8 cellular contexts compared by ENCODE assay signal in genomic region chr7:156922304-156922703, GRCh38. TPM values are rescaled to one million over a fixed set of nuclear protein-coding genes. Genes with fewer than 3 reads are reported as not detected.
DNase-seq lines count a peak whose midpoint lies in the region; ATAC-seq and TF ChIP-seq lines count a peak whose summit lies in the region.
"Not testable (repeated sequence)": the region's sequence is repeated elsewhere in the genome, so short reads cannot be mapped to it uniquely, and the experiment has no call there.

No MANE protein-coding gene starts in this region.

- ATAC-seq in upper lobe of right lung: not testable (repeated sequence)

- H3K9me3 ChIP-seq in CD4-positive, alpha-beta memory T cell (ENCODE audit: control insufficient read depth in 1 of 2, low read length in 2 of 2); OCI-LY7 (ENCODE audit: low read length); endodermal cell (ENCODE audit: control insufficient read depth, low read length); trophoblast cell (ENCODE audit: insufficient read depth, low read depth, low read length); upper lobe of right lung: not testable (repeated sequence)

- H3K27me3 Mint-ChIP-seq in CD4-positive, alpha-beta memory T cell: peaks cover 6 to 14% of the 10 kb centered on the region in 2 donors
- peaks cover 30% of the 10 kb centered on the region for H3K27me3 Mint-ChIP-seq in activated CD4-positive, alpha-beta T cell treated with anti-CD3 and anti-CD28 coated beads, Interleukin-2, amount 10 ng/mL, durations not matched to agents 24 days and 14 days
- H3K27me3 Mint-ChIP-seq in activated T-cell treated with anti-CD3 and anti-CD28 coated beads, Interleukin-2, amount 50 U/mL, for 24 hours: peaks cover 19% of the 10 kb centered on the region
- not testable (repeated sequence) for H3K27me3 Mint-ChIP-seq in activated naive CD8-positive, alpha-beta T cell; endodermal cell (ENCODE audit: insufficient read depth)

- not testable (repeated sequence) for H3K36me3 Mint-ChIP-seq in CD4-positive, alpha-beta memory T cell; activated CD4-positive, alpha-beta T cell treated with anti-CD3 and anti-CD28 coated beads, Interleukin-2, amount 10 ng/mL, durations not matched to agents 24 days and 14 days (ENCODE audit: low read depth); activated T-cell treated with anti-CD3 and anti-CD28 coated beads, Interleukin-2, amount 50 U/mL, for 24 hours (ENCODE audit: low read depth); activated naive CD8-positive, alpha-beta T cell; endodermal cell (ENCODE audit: low read depth)

- peaks cover 25% of the 10 kb centered on the region for H3K4me1 ChIP-seq in CD4-positive, alpha-beta memory T cell (ENCODE audit: insufficient read depth, low read length)
- H3K4me1 ChIP-seq in OCI-LY7 (ENCODE audit: insufficient read depth, low read length, poor library complexity, severe bottlenecking): peaks cover 42% of the 10 kb centered on the region
- not testable (repeated sequence) for H3K4me1 ChIP-seq in endodermal cell (ENCODE audit: control insufficient read depth, insufficient read depth, low read length); upper lobe of right lung
- H3K4me1 ChIP-seq in trophoblast cell (ENCODE audit: control insufficient read depth in 1 of 2, insufficient read depth in 2 of 2, low read length in 2 of 2): peaks cover 9 to 19% of the 10 kb centered on the region in 2 experiments

- CTCF ChIA-PET in CD4-positive, alpha-beta memory T cell (lab: Charles Lee; ENCODE audit: partially characterized antibody); OCI-LY7 (lab: Charles Lee; ENCODE audit: unreplicated experiment): not testable (repeated sequence)

- peak overlapping the region; percentile 13 for H2BK12ac ChIP-seq in trophoblast cell (ENCODE audit: low read length)

- POLR2A ChIA-PET in CD4-positive, alpha-beta memory T cell (lab: Charles Lee; ENCODE audit: partially characterized antibody): interaction anchor here (0.5 to 2.2 kb wide), 4 partner anchors 27 to 416 kb away, joined by 3 to 10 read pairs (median 4); partner anchors contain the start of gene NOM1
- POLR2A ChIA-PET in OCI-LY7 (lab: Charles Lee): interaction anchor here (0.7 to 1.3 kb wide), 2 partner anchors 25 to 816 kb away, joined by 3 to 5 read pairs; no protein-coding TSS in a partner anchor

- H2AFZ ChIP-seq in OCI-LY7 (ENCODE audit: low read length); trophoblast cell (ENCODE audit: insufficient read depth, low read length, poor library complexity): not testable (repeated sequence)

- not testable (repeated sequence) for H4K20me1 ChIP-seq in OCI-LY7 (ENCODE audit: insufficient read depth, low read length)

- H3K4me2 ChIP-seq in OCI-LY7 (ENCODE audit: low read length): peak overlapping the region; percentile 23; the same call in 1 of the 2 replicates
- not testable (repeated sequence) for H3K4me2 ChIP-seq in trophoblast cell (ENCODE audit: low read length)

- H3K9me2 ChIP-seq in OCI-LY7 (ENCODE audit: insufficient read depth, low read length): not testable (repeated sequence)

- H3K27ac ChIP-seq in CD4-positive, alpha-beta memory T cell (ENCODE audit: low read depth, low read length); endodermal cell (ENCODE audit: low read depth, low read length); trophoblast cell (ENCODE audit: low read depth, low read length); upper lobe of right lung: not testable (repeated sequence)
- H3K27ac ChIP-seq in OCI-LY7 (ENCODE audit: low read depth, low read length, poor library complexity, severe bottlenecking): peak overlapping the region; percentile 62

- peaks cover 14 to 52% (median 33%) of the 10 kb centered on the region in 4 donors for H3K4me1 Mint-ChIP-seq in CD4-positive, alpha-beta memory T cell
- H3K4me1 Mint-ChIP-seq in activated CD4-positive, alpha-beta T cell treated with anti-CD3 and anti-CD28 coated beads, Interleukin-2, amount 10 ng/mL, durations not matched to agents 24 days and 14 days: peaks cover 35% of the 10 kb centered on the region
- peaks cover 57% of the 10 kb centered on the region for H3K4me1 Mint-ChIP-seq in activated T-cell treated with anti-CD3 and anti-CD28 coated beads, Interleukin-2, amount 50 U/mL, for 24 hours (ENCODE audit: low read depth)
- H3K4me1 Mint-ChIP-seq in activated naive CD8-positive, alpha-beta T cell (ENCODE audit: low read depth): peaks cover 31% of the 10 kb centered on the region
- not testable (repeated sequence) for H3K4me1 Mint-ChIP-seq in endodermal cell

- not testable (repeated sequence) for H3K18ac ChIP-seq in trophoblast cell (ENCODE audit: low read length)

- H4K12ac ChIP-seq in trophoblast cell (ENCODE audit: low read depth, low read length): not testable (repeated sequence)

- not testable (repeated sequence) for DNase-seq in CD4-positive, alpha-beta memory T cell; OCI-LY7 (ENCODE audit: low spot score); activated CD4-positive, alpha-beta T cell treated with anti-CD3 and anti-CD28 coated beads, Interleukin-2, amount 10 ng/mL, durations not matched to agents 24 days and 14 days; activated T-cell treated with anti-CD3 and anti-CD28 coated beads, Interleukin-2, amount 50 U/mL, for 24 hours; trophoblast cell
- DNase-seq in endodermal cell (peak; percentile 30), upper lobe of right lung (peak; percentile 19)

- H3K4me3 ChIP-seq in CD4-positive, alpha-beta memory T cell (ENCODE audit: low read length in 2 of 2): peak overlapping the region in 1 of 2 donors; percentile 26
- not testable (repeated sequence) for H3K4me3 ChIP-seq in OCI-LY7 (ENCODE audit: low read depth, low read length, poor library complexity, severe bottlenecking); endodermal cell (ENCODE audit: low read length); trophoblast cell (ENCODE audit: low read depth, low read length); upper lobe of right lung

- H4K8ac ChIP-seq in trophoblast cell (ENCODE audit: low read depth, low read length): not testable (repeated sequence)

- H3K4me3 Mint-ChIP-seq in CD4-positive, alpha-beta memory T cell: peak overlapping the region in 7 of 8 donors; percentile 68 to 80 (median 75)
- H3K4me3 Mint-ChIP-seq in activated CD4-positive, alpha-beta T cell treated with anti-CD3 and anti-CD28 coated beads, Interleukin-2, amount 10 ng/mL, durations not matched to agents 24 days and 14 days: peak overlapping the region; percentile 72
- H3K4me3 Mint-ChIP-seq in activated T-cell treated with anti-CD3 and anti-CD28 coated beads, Interleukin-2, amount 50 U/mL, for 24 hours: peak overlapping the region; percentile 12
- H3K4me3 Mint-ChIP-seq in activated naive CD8-positive, alpha-beta T cell: peak overlapping the region; percentile 73
- not testable (repeated sequence) for H3K4me3 Mint-ChIP-seq in endodermal cell

- H3K27me3 ChIP-seq in CD4-positive, alpha-beta memory T cell (ENCODE audit: insufficient read depth, low read length): peaks cover 12% of the 10 kb centered on the region
- H3K27me3 ChIP-seq in endodermal cell (ENCODE audit: control insufficient read depth, insufficient read depth, low read length, poor library complexity, severe bottlenecking); trophoblast cell (ENCODE audit: insufficient read depth, low read length); upper lobe of right lung: not testable (repeated sequence)

- not testable (repeated sequence) for H3K4ac ChIP-seq in trophoblast cell (ENCODE audit: low read depth, low read length)

- H3K79me1 ChIP-seq in trophoblast cell (ENCODE audit: low read length): not testable (repeated sequence)

- H3K14ac ChIP-seq in trophoblast cell (ENCODE audit: low read length): not testable (repeated sequence)

- not testable (repeated sequence) for BruUV-seq in OCI-LY7 (replicated peaks; lab: Mats Ljungman, UMichigan)

- intact Hi-C loops in CD4-positive, alpha-beta memory T cell (cut with micrococcal nuclease): loop anchor here (2.0 kb wide), 2 partner anchors 26 to 30 kb away; partner anchors contain the start of genes LMBR1 and NOM1
- intact Hi-C loops in OCI-LY7 (cut with micrococcal nuclease; ENCODE audit: unreplicated experiment): loop anchor here (2.0 kb wide), 1 partner anchor 26 kb away; the partner anchor contains the start of gene NOM1
- intact Hi-C loops in activated CD4-positive, alpha-beta T cell treated with anti-CD3 and anti-CD28 coated beads, Interleukin-2, amount 10 ng/mL, durations not matched to agents 24 days and 14 days (cut with micrococcal nuclease); upper lobe of right lung (cut with DNase I): not testable (repeated sequence)

- not testable (repeated sequence) for H3K36me3 ChIP-seq in CD4-positive, alpha-beta memory T cell (ENCODE audit: insufficient read depth, low read length); OCI-LY7 (ENCODE audit: insufficient read depth, low read length); endodermal cell (ENCODE audit: control insufficient read depth, insufficient read depth, low read length); trophoblast cell (ENCODE audit: control insufficient read depth in 1 of 2, insufficient read depth in 2 of 2, low read length in 2 of 2); upper lobe of right lung

- H3K9me3 Mint-ChIP-seq in CD4-positive, alpha-beta memory T cell; activated CD4-positive, alpha-beta T cell treated with anti-CD3 and anti-CD28 coated beads, Interleukin-2, amount 10 ng/mL, durations not matched to agents 24 days and 14 days; activated T-cell treated with anti-CD3 and anti-CD28 coated beads, Interleukin-2, amount 50 U/mL, for 24 hours; activated naive CD8-positive, alpha-beta T cell (ENCODE audit: low read depth); endodermal cell: not testable (repeated sequence)

- not testable (repeated sequence) for H4K91ac ChIP-seq in trophoblast cell (ENCODE audit: low read depth, low read length)

- not testable (repeated sequence) for H2AK5ac ChIP-seq in trophoblast cell (ENCODE audit: low read length)

- H3K23ac ChIP-seq in trophoblast cell (ENCODE audit: low read length): not testable (repeated sequence)

- not testable (repeated sequence) for H3K79me2 ChIP-seq in OCI-LY7 (ENCODE audit: insufficient read depth, low read depth, low read length); trophoblast cell (ENCODE audit: control insufficient read depth, insufficient read depth, low read length, poor library complexity)

- not testable (repeated sequence) for H3K9ac ChIP-seq in endodermal cell (ENCODE audit: extremely low read depth, low read length, poor library complexity, severe bottlenecking); trophoblast cell (ENCODE audit: low read length)

- peak overlapping the region; percentile 93 to 98 (median 96) for H3K27ac Mint-ChIP-seq in CD4-positive, alpha-beta memory T cell
- H3K27ac Mint-ChIP-seq in activated CD4-positive, alpha-beta T cell treated with anti-CD3 and anti-CD28 coated beads, Interleukin-2, amount 10 ng/mL, durations not matched to agents 24 days and 14 days: peak overlapping the region; percentile 80
- peak overlapping the region; percentile 48 for H3K27ac Mint-ChIP-seq in activated T-cell treated with anti-CD3 and anti-CD28 coated beads, Interleukin-2, amount 50 U/mL, for 24 hours
- not testable (repeated sequence) for H3K27ac Mint-ChIP-seq in activated naive CD8-positive, alpha-beta T cell; endodermal cell

- TF ChIP-seq CTCF in OCI-LY7 (conservative IDR thresholded peaks at IDR 0.05; ENCODE audit: low read length); endodermal cell (conservative IDR thresholded peaks at IDR 0.05); upper lobe of right lung (IDR thresholded peaks at IDR 0.05): not testable (repeated sequence)

- not testable (repeated sequence) for H2BK120ac ChIP-seq in trophoblast cell (ENCODE audit: insufficient read depth, low read length, poor library complexity)

- H2BK5ac ChIP-seq in trophoblast cell (ENCODE audit: low read depth, low read length, poor library complexity): not testable (repeated sequence)

- WGBS in endodermal cell (ENCODE audit: insufficient coverage in 1 of 2, insufficient read length in 1 of 2), 2 experiments: 90 to 100% methylated on average over 4 to 6 of the region's 6 CpGs
- no CpG with 5 or more reads among the region's 6 CpGs for WGBS in trophoblast cell (ENCODE audit: extremely low coverage, insufficient coverage, insufficient read length)

RNA-seq across cellular contexts. Expression of gene NOM1, which starts 27.2 kb away (rescaled TPM):
- 10 to 100 TPM; 31.4 to 32.5 TPM for total RNA-seq in CD4-positive, alpha-beta memory T cell
- 1 to 10 TPM in 1 of 2 donors, under 1 TPM in 1; 0.82 to 9.8 TPM for polyA plus RNA-seq in CD4-positive, alpha-beta memory T cell
- total RNA-seq in OCI-LY7 (2014; rRNA removed; shearing (Covaris generic)): 40.2 and 43.8 TPM in 2 replicates
- 59.9 and 65.9 TPM in 2 replicates for total RNA-seq in OCI-LY7 (2022)
- total RNA-seq in activated CD4-positive, alpha-beta T cell treated with anti-CD3 and anti-CD28 coated beads, Interleukin-2, amount 10 ng/mL, durations not matched to agents 24 days and 14 days: 50.5 and 54.5 TPM in 2 replicates
- total RNA-seq in endodermal cell: 10 to 100 TPM; 22.8 to 27.0 TPM
- polyA plus RNA-seq in endodermal cell (2013, experiment 1 of 2): 16.6 TPM
- polyA plus RNA-seq in endodermal cell (2013, experiment 2 of 2): 16.3 TPM
- 8.4 and 9.2 TPM in 2 replicates for polyA plus RNA-seq in trophoblast cell (2013)
- 20.6 TPM for total RNA-seq in upper lobe of right lung

RNA-seq across cellular contexts. Expression of gene LMBR1, which starts 29.3 kb away (rescaled TPM):
- total RNA-seq in CD4-positive, alpha-beta memory T cell: 10 to 100 TPM; 73.9 to 97.4 TPM
- polyA plus RNA-seq in CD4-positive, alpha-beta memory T cell: 10 to 100 TPM; 35.3 to 36.6 TPM
- 91.1 and 136 TPM in 2 replicates for total RNA-seq in OCI-LY7 (2014; rRNA removed; shearing (Covaris generic))
- total RNA-seq in OCI-LY7 (2022) (114 and 116 TPM in 2 replicates), endodermal cell (10 to 100 TPM; 80.9 to 88.3 TPM), upper lobe of right lung (70.5 TPM)
- 57.0 and 63.6 TPM in 2 replicates for total RNA-seq in activated CD4-positive, alpha-beta T cell treated with anti-CD3 and anti-CD28 coated beads, Interleukin-2, amount 10 ng/mL, durations not matched to agents 24 days and 14 days
- polyA plus RNA-seq in endodermal cell (2013, experiment 1 of 2): 46.5 TPM
- 45.2 TPM for polyA plus RNA-seq in endodermal cell (2013, experiment 2 of 2)
- 25.7 and 29.0 TPM in 2 replicates for polyA plus RNA-seq in trophoblast cell (2013)
